12 cellular contexts compared by ENCODE assay signal in the genomic region with DNA sequence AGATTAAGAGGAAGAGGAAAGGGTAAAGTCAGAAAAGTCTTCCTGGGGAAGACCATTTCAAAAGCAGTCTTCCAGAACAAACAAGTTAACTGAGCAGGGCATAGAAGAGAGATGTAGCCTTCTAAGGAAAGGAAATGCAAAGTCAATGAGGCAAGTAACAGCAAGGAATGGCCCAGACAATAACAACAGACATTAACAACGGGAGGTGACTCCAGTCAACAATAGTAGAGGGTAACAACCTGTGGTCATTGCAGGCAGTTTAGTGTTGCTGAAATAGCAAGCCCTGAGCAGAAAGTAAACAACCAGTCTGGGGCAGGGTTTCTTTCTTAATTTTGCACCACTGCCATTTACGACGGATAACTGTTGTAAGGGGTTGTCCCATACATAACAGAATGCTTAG. TPM values are rescaled to one million over a fixed set of nuclear protein-coding genes. Genes with fewer than 3 reads are reported as not detected.
DNase-seq lines count a peak whose midpoint lies in the region; ATAC-seq and TF ChIP-seq lines count a peak whose summit lies in the region.
"Had no signal": no experiment of that assay in that cellular context is flagged by ENCODE, and none has a peak within 500 bp of the region (broad histone marks: within the 10 kb centered on the region; RNA-seq: fewer than 3 reads in every experiment).

No MANE protein-coding gene starts in this region.

- peak overlapping the region; percentile 93 for H3K9ac ChIP-seq in iPS-18a (ENCODE audit: low read length)

- peaks cover 14% of the 10 kb centered on the region for H3K36me3 Mint-ChIP-seq in activated naive CD4-positive, alpha-beta T cell treated with anti-CD3 and anti-CD28 coated beads, Interleukin-2, amount 10 ng/mL, durations not matched to agents 7 days and 5 days
- H3K36me3 Mint-ChIP-seq in activated CD4-positive, alpha-beta memory T cell treated with anti-CD3 and anti-CD28 coated beads for 36 hours, result peaks cover 3% of the 10 kb centered on the region
- peaks cover 0 to 12% of the 10 kb centered on the region in 2 donors for H3K36me3 Mint-ChIP-seq in stimulated activated naive B cell treated with anti-CD40 and anti-IgM and Interleukin-4, amounts not matched to agents 10 μg/mL and 1 μg/mL and 100 μg/mL, for 72 hours

- H3K27ac Mint-ChIP-seq in activated naive CD4-positive, alpha-beta T cell treated with anti-CD3 and anti-CD28 coated beads, Interleukin-2, amount 10 ng/mL, durations not matched to agents 7 days and 5 days, result peak overlapping the region; percentile 53
- peak overlapping the region; percentile 6 for H3K27ac Mint-ChIP-seq in activated CD4-positive, alpha-beta memory T cell treated with anti-CD3 and anti-CD28 coated beads for 36 hours
- H3K27ac Mint-ChIP-seq in stimulated activated naive B cell treated with anti-CD40 and anti-IgM and Interleukin-4, amounts not matched to agents 10 μg/mL and 1 μg/mL and 100 μg/mL, for 72 hours, result no peak overlapping the region

- POLR2A ChIA-PET in activated CD4-positive, alpha-beta memory T cell treated with anti-CD3 and anti-CD28 coated beads for 36 hours (lab: Charles Lee), result no interaction called here

- H3K27ac ChIP-seq in iPS-18a (ENCODE audit: low read length), result peak overlapping the region; percentile 38
- no peak overlapping the region for H3K27ac ChIP-seq in body of pancreas
- H3K27ac ChIP-seq: SJSA1 had no signal

- H3K4me3 ChIP-seq in iPS-18a (ENCODE audit: low read length), result peak overlapping the region; percentile 98
- no peak overlapping the region for H3K4me3 ChIP-seq in body of pancreas
- H3K4me3 ChIP-seq: SJSA1 had no signal

- intact Hi-C loops in activated CD4-positive, alpha-beta memory T cell treated with anti-CD3 and anti-CD28 coated beads for 36 hours (cut with micrococcal nuclease), result no loop called here
- intact Hi-C loops in body of pancreas (cut with DNase I), result no loop called here

- 55 to 71% methylated on average over 3 of the region's 3 CpGs for WGBS in body of pancreas, 2 donors

- H3K4me1 Mint-ChIP-seq in activated naive CD4-positive, alpha-beta T cell treated with anti-CD3 and anti-CD28 coated beads, Interleukin-2, amount 10 ng/mL, durations not matched to agents 7 days and 5 days, result peaks cover 36% of the 10 kb centered on the region
- H3K4me1 Mint-ChIP-seq in activated CD4-positive, alpha-beta memory T cell treated with anti-CD3 and anti-CD28 coated beads for 36 hours (ENCODE audit: low read depth), result peaks cover 35% of the 10 kb centered on the region
- H3K4me1 Mint-ChIP-seq in stimulated activated naive B cell treated with anti-CD40 and anti-IgM and Interleukin-4, amounts not matched to agents 10 μg/mL and 1 μg/mL and 100 μg/mL, for 72 hours, result peaks cover 31 to 33% of the 10 kb centered on the region in 2 donors

- H3K4me3 Mint-ChIP-seq in activated naive CD4-positive, alpha-beta T cell treated with anti-CD3 and anti-CD28 coated beads, Interleukin-2, amount 10 ng/mL, durations not matched to agents 7 days and 5 days, result peak overlapping the region; percentile 81
- peak overlapping the region; percentile 98 for H3K4me3 Mint-ChIP-seq in activated CD4-positive, alpha-beta memory T cell treated with anti-CD3 and anti-CD28 coated beads for 36 hours
- H3K4me3 Mint-ChIP-seq in stimulated activated naive B cell treated with anti-CD40 and anti-IgM and Interleukin-4, amounts not matched to agents 10 μg/mL and 1 μg/mL and 100 μg/mL, for 72 hours, result peak overlapping the region; percentile 36 to 63

- H3K9me3 Mint-ChIP-seq in activated naive CD4-positive, alpha-beta T cell treated with anti-CD3 and anti-CD28 coated beads, Interleukin-2, amount 10 ng/mL, durations not matched to agents 7 days and 5 days, result no peaks in the 10 kb centered on the region
- H3K9me3 Mint-ChIP-seq in activated CD4-positive, alpha-beta memory T cell treated with anti-CD3 and anti-CD28 coated beads for 36 hours, result no peaks in the 10 kb centered on the region
- no peaks in the 10 kb centered on the region for H3K9me3 Mint-ChIP-seq in stimulated activated naive B cell treated with anti-CD40 and anti-IgM and Interleukin-4, amounts not matched to agents 10 μg/mL and 1 μg/mL and 100 μg/mL, for 72 hours

- CTCF ChIA-PET in activated naive CD4-positive, alpha-beta T cell treated with anti-CD3 and anti-CD28 coated beads, Interleukin-2, amount 10 ng/mL, durations not matched to agents 7 days and 5 days (lab: Charles Lee), result no interaction called here
- CTCF ChIA-PET in activated CD4-positive, alpha-beta memory T cell treated with anti-CD3 and anti-CD28 coated beads for 36 hours (lab: Charles Lee), result no interaction called here

- no peaks in the 10 kb centered on the region for H3K9me3 ChIP-seq in iPS-18a (ENCODE audit: control insufficient read depth, low read depth, low read length)
- H3K9me3 ChIP-seq in body of pancreas, result no peaks in the 10 kb centered on the region
- H3K9me3 ChIP-seq: SJSA1 had no signal

- no peak for TF ChIP-seq CTCF in body of pancreas (IDR thresholded peaks at IDR 0.05)

- no peak for ATAC-seq in stimulated activated naive B cell treated with anti-CD40 and anti-IgM and Interleukin-4, amounts not matched to agents 10 μg/mL and 1 μg/mL and 100 μg/mL, for 72 hours (replicated peaks)
- ATAC-seq in GM18873 (IDR thresholded peaks at IDR 0.05; ENCODE audit: low FRiP score, unreplicated experiment) (no peak), body of pancreas (no peak)
- ATAC-seq: left colon had no signal

- H3K4me1 ChIP-seq in iPS-18a (ENCODE audit: control insufficient read depth, low read depth, low read length) (peaks cover 20% of the 10 kb centered on the region), body of pancreas (peaks cover 22% of the 10 kb centered on the region)

- no peaks in the 10 kb centered on the region for H3K36me3 ChIP-seq in iPS-18a (ENCODE audit: control insufficient read depth, low read depth, low read length)
- H3K36me3 ChIP-seq in body of pancreas (replicated peaks in 1 of 2; ENCODE audit: insufficient read depth in 1 of 2, low read depth in 2 of 2), result no peaks in the 10 kb centered on the region
- H3K36me3 ChIP-seq: SJSA1 had no signal

- H3K27me3 ChIP-seq in iPS-18a (ENCODE audit: control insufficient read depth, insufficient read depth, low read length) (no peaks in the 10 kb centered on the region), body of pancreas (no peaks in the 10 kb centered on the region)
- H3K27me3 ChIP-seq: SJSA1 had no signal

- DNase-seq in activated naive CD4-positive, alpha-beta T cell treated with anti-CD3 and anti-CD28 coated beads, Interleukin-2, amount 10 ng/mL, durations not matched to agents 7 days and 5 days, result no peak
- no peak for DNase-seq in activated naive CD4-positive, alpha-beta T cell treated with anti-CD3 and anti-CD28 coated beads, Interleukin-2, amount 50 U/mL, for 16 hours
- DNase-seq in activated CD4-positive, alpha-beta memory T cell treated with anti-CD3 and anti-CD28 coated beads for 36 hours, result no peak
- no peak for DNase-seq in stimulated activated naive B cell treated with anti-CD40 and anti-IgM and Interleukin-4, amounts not matched to agents 10 μg/mL and 1 μg/mL and 100 μg/mL, for 72 hours
- DNase-seq in CD1c-positive myeloid dendritic cell (ENCODE audit: extremely low spot score), result no peak
- DNase-seq in body of pancreas, result no peak
- DNase-seq: effector CD8-positive, alpha-beta T cell; left colon; NCI-H1436 had no signal

- TF ChIP-seq POLR2A in body of pancreas (IDR thresholded peaks at IDR 0.05), result no peak

- H3K27me3 Mint-ChIP-seq in activated naive CD4-positive, alpha-beta T cell treated with anti-CD3 and anti-CD28 coated beads, Interleukin-2, amount 10 ng/mL, durations not matched to agents 7 days and 5 days, result no peaks in the 10 kb centered on the region
- H3K27me3 Mint-ChIP-seq in activated CD4-positive, alpha-beta memory T cell treated with anti-CD3 and anti-CD28 coated beads for 36 hours, result no peaks in the 10 kb centered on the region
- H3K27me3 Mint-ChIP-seq in stimulated activated naive B cell treated with anti-CD40 and anti-IgM and Interleukin-4, amounts not matched to agents 10 μg/mL and 1 μg/mL and 100 μg/mL, for 72 hours, result no peaks in the 10 kb centered on the region

RNA-seq across cellular contexts. Expression of a gene that starts 2.1 kb away (rescaled TPM):
- 10 to 100 TPM; 39.1 to 40.2 TPM for total RNA-seq in activated CD4-positive, alpha-beta memory T cell treated with anti-CD3 and anti-CD28 coated beads for 36 hours
- 10 to 100 TPM; 17.9 to 26.7 TPM for total RNA-seq in body of pancreas

RNA-seq across cellular contexts. Expression of a gene that starts 12.2 kb away (rescaled TPM):
- total RNA-seq in activated CD4-positive, alpha-beta memory T cell treated with anti-CD3 and anti-CD28 coated beads for 36 hours, result 10 to 100 TPM; 32.4 to 34.2 TPM
- total RNA-seq in body of pancreas, result 10 to 100 TPM in 1 of 2 donors, 1 to 10 TPM in 1; 9.9 to 10.1 TPM
